Comparison of ENCODE assay signal across 1 cellular context in the genomic region with DNA sequence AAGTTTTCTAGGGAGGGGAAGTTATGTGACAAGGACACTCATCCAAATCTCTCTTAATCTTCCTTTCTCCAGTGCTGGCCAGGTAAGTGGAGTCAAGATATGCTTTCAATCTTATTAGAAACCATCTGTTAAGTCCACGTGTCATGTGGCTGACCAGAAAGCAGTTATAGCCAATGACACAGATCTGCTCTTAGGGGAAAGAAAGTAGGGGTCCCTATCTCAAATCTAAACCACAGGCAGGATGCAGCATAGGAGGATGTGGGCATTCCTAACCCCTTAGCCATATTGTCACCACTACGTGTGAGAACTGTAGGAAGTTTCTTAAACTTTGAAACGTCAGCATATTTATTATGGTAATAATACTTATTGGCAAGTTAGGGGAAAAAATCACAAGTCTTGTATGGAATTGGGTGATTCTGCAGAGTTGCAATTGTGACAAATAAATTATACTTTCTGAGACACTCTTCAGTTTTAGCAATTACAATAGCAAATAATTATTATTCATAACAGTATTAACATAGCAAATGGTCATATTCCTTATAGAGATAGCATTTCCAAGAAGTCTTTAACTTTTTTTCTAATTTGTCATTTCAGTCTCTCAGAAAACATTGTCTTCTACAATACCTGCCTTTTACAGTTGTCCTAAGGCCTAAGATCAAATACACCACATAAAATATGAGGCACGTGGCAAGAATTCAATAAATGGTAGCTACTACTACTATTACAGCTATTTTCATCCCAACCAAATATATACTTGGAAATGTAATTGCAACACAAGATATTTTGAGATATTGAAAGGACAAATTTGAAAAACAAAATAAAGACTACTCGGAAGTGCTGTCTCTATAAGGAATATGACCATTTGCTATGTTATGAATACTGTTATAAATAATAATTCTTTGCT.
A peak's percentile ranks its signal among the peaks of the same experiment; 100 is the strongest.
TF ChIP-seq lines count a peak whose summit lies in the region.

No MANE protein-coding gene starts in this region.

TF ChIP-seq in IMR-90, 13 proteins besides CTCF, POLR2A, EP300 and RAD21:
- TF ChIP-seq, protein P1, sequence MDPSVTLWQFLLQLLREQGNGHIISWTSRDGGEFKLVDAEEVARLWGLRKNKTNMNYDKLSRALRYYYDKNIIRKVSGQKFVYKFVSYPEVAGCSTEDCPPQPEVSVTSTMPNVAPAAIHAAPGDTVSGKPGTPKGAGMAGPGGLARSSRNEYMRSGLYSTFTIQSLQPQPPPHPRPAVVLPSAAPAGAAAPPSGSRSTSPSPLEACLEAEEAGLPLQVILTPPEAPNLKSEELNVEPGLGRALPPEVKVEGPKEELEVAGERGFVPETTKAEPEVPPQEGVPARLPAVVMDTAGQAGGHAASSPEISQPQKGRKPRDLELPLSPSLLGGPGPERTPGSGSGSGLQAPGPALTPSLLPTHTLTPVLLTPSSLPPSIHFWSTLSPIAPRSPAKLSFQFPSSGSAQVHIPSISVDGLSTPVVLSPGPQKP (IDR thresholded peaks at IDR 0.05; ENCODE audit: borderline replicate concordance, low read depth, low read length), result no peak
- TF ChIP-seq MAFK (IDR thresholded peaks at IDR 0.05; ENCODE audit: low read depth, low read length), result peak; percentile 55
